Comparison of ENCODE assay signal across 17 cellular contexts in the genomic region with DNA sequence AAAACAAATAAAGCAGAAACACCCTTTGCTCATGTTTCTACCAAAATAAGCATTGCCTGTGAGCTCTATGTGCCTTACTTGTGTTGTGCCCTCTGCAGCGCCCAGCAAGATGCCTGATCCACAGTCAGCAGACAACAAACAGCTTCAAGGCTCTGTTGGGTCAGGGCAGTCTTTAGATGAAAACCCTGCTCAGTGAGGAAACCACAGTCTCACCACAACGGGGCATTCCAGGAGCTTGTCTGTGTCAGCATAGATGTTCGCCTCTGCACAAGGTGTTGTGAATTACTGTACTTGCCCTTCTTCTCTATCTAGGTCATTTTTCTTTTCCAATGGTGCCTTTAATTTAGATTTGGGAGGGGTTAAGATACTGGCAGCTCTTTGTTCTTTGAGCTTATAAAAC.
A peak's percentile ranks its signal among the peaks of the same experiment; 100 is the strongest.
DNase-seq lines count a peak whose midpoint lies in the region; ATAC-seq lines count a peak whose summit lies in the region.
"Had no signal": no experiment of that assay in that cellular context is flagged by ENCODE, and none has a peak within 500 bp of the region (broad histone marks: within the 10 kb centered on the region; RNA-seq: fewer than 3 reads in every experiment).

No MANE protein-coding gene starts in this region.

- intact Hi-C loops in activated CD4-positive, alpha-beta T cell treated with anti-CD3 and anti-CD28 coated beads for 36 hours (cut with DNase I, micrococcal nuclease) = no loop called here

- H3K27ac Mint-ChIP-seq in activated CD4-positive, alpha-beta T cell treated with anti-CD3 and anti-CD28 coated beads for 36 hours = no peak overlapping the region
- H3K27ac Mint-ChIP-seq: activated naive CD8-positive, alpha-beta T cell treated with anti-CD3 and anti-CD28 coated beads, Interleukin-2, amount 10 ng/mL, durations not matched to agents 7 days and 5 days had no signal

- H3K9me3 Mint-ChIP-seq in activated CD4-positive, alpha-beta T cell treated with anti-CD3 and anti-CD28 coated beads for 36 hours (ENCODE audit: low read depth) = no peaks in the 10 kb centered on the region

- no peaks in the 10 kb centered on the region for H3K4me1 Mint-ChIP-seq in activated CD4-positive, alpha-beta T cell treated with anti-CD3 and anti-CD28 coated beads for 36 hours

- ATAC-seq in activated CD4-positive, alpha-beta T cell treated with anti-CD3 and anti-CD28 coated beads for 36 hours = peak; percentile 42
- peak; percentile 95 for ATAC-seq in HG02798 (IDR thresholded peaks at IDR 0.05; ENCODE audit: poor library complexity, unreplicated experiment)

- CTCF ChIA-PET in activated CD4-positive, alpha-beta T cell treated with anti-CD3 and anti-CD28 coated beads for 36 hours (lab: Charles Lee) = interaction anchor here (0.6 to 1.0 kb wide), 2 partner anchors 9 to 211 kb away, joined by 3 to 4 read pairs; no protein-coding TSS in a partner anchor

- H3K27ac ChIP-seq in caudate nucleus (ENCODE audit: low read depth, low read length) = no peak overlapping the region
- H3K27ac ChIP-seq: HL-60 had no signal

- DNase-seq in activated CD4-positive, alpha-beta T cell treated with anti-CD3 and anti-CD28 coated beads for 36 hours = peak; percentile 48
- no peak for DNase-seq in activated CD4-positive, alpha-beta T cell treated with anti-CD3 and anti-CD28 coated beads, Interleukin-2, amount 50 U/mL, for 4 hours
- DNase-seq in SW480 (ENCODE audit: low spot score) = peak; percentile 26
- peak; percentile 68 for DNase-seq in renal cortical epithelial cell (ENCODE audit: low read depth)
- DNase-seq in DMS153 treated with DMSO at 0.1 percent for 48 hours (lab: John Stamatoyannopoulos, UW; ENCODE audit: unreplicated experiment) = no peak
- no peak for DNase-seq in SKM-1 treated with dmso at 0.1 percent for 144 hours (lab: John Stamatoyannopoulos, UW; ENCODE audit: unreplicated experiment)
- no peak for DNase-seq in caudate nucleus (lab: John Stamatoyannopoulos, UW)
- DNase-seq: activated CD4-positive, alpha-beta T cell treated with anti-CD3 and anti-CD28 coated beads, Interleukin-2, amount 50 U/mL, for 1 hour; activated naive CD8-positive, alpha-beta T cell treated with anti-CD3 and anti-CD28 coated beads, Interleukin-2, amount 10 ng/mL, durations not matched to agents 7 days and 5 days; DMS 273 treated with DMSO at 0.1 percent for 48 hours; hippocampal formation; NCI-H1105 treated with DMSO at 0.1 percent for 48 hours; NCI-H774; stimulated activated CD4-positive, alpha-beta T cell treated with anti-CD3 and anti-CD28 coated beads, Interleukin-4, amount 100 ng/mL, for 24 hours; SW 1271 had no signal

- H3K27me3 Mint-ChIP-seq in activated CD4-positive, alpha-beta T cell treated with anti-CD3 and anti-CD28 coated beads for 36 hours = peaks cover 4% of the 10 kb centered on the region
- H3K27me3 Mint-ChIP-seq: activated naive CD8-positive, alpha-beta T cell treated with anti-CD3 and anti-CD28 coated beads, Interleukin-2, amount 10 ng/mL, durations not matched to agents 7 days and 5 days had no signal

- no peaks in the 10 kb centered on the region for H3K36me3 Mint-ChIP-seq in activated CD4-positive, alpha-beta T cell treated with anti-CD3 and anti-CD28 coated beads for 36 hours (ENCODE audit: low read depth)
- H3K36me3 Mint-ChIP-seq: activated naive CD8-positive, alpha-beta T cell treated with anti-CD3 and anti-CD28 coated beads, Interleukin-2, amount 10 ng/mL, durations not matched to agents 7 days and 5 days had no signal

- POLR2A ChIA-PET in activated CD4-positive, alpha-beta T cell treated with anti-CD3 and anti-CD28 coated beads for 36 hours (lab: Charles Lee) = no interaction called here

- H3K4me3 Mint-ChIP-seq in activated CD4-positive, alpha-beta T cell treated with anti-CD3 and anti-CD28 coated beads for 36 hours = no peak overlapping the region
- H3K4me3 Mint-ChIP-seq: activated naive CD8-positive, alpha-beta T cell treated with anti-CD3 and anti-CD28 coated beads, Interleukin-2, amount 10 ng/mL, durations not matched to agents 7 days and 5 days had no signal

Comparison
In these comparisons a context has a peak if more than half of its experiments do, and no peak if none do; other contexts are left out.
1. DNase-seq: peak in activated CD4-positive, alpha-beta T cell treated with anti-CD3 and anti-CD28 coated beads for 36 hours (single experiment), SW480 (single experiment) and renal cortical epithelial cell (single experiment); none in activated CD4-positive, alpha-beta T cell treated with anti-CD3 and anti-CD28 coated beads, Interleukin-2, amount 50 U/mL, for 4 hours (0 of 2), DMS153 treated with DMSO at 0.1 percent for 48 hours (single experiment), SKM-1 treated with dmso at 0.1 percent for 144 hours (single experiment) and caudate nucleus (0 of 61).